ENCODE assay signal across 27 cellular contexts in genomic region chr18:6627621-6628020, GRCh38.
DNase-seq lines count a peak whose midpoint lies in the region; ATAC-seq and TF ChIP-seq lines count a peak whose summit lies in the region.
"Had no signal": no experiment of that assay in that cellular context is flagged by ENCODE, and none has a peak within 500 bp of the region (broad histone marks: within the 10 kb centered on the region; RNA-seq: fewer than 3 reads in every experiment).

No MANE protein-coding gene starts in this region.

- H3K27ac ChIP-seq in duodenal mucosa (ENCODE audit: low read depth, low read length): peak overlapping the region; percentile 10
- H3K27ac ChIP-seq in trophoblast cell (ENCODE audit: low read depth, low read length): no peak overlapping the region
- H3K27ac ChIP-seq: PC-9 had no signal

- TF ChIP-seq CTCF in Calu3 (IDR thresholded peaks at IDR 0.05; ENCODE audit: unreplicated experiment): no peak

- no peak overlapping the region for H3K27ac Mint-ChIP-seq in Calu3 (ENCODE audit: unreplicated experiment)
- H3K27ac Mint-ChIP-seq: activated CD4-positive, alpha-beta T cell treated with anti-CD3 and anti-CD28 coated beads for 36 hours; CD14-positive monocyte; effector memory CD8-positive, alpha-beta T cell; type B pancreatic cell had no signal

- no peaks in the 10 kb centered on the region for H3K79me1 ChIP-seq in trophoblast cell (ENCODE audit: low read length)

- H2BK12ac ChIP-seq in trophoblast cell (ENCODE audit: low read length): no peak overlapping the region

- no peaks in the 10 kb centered on the region for H3K79me2 ChIP-seq in trophoblast cell (ENCODE audit: control insufficient read depth, insufficient read depth, low read length, poor library complexity)

- no peak overlapping the region for H3K4me3 Mint-ChIP-seq in Calu3 (ENCODE audit: low read depth, unreplicated experiment)
- H3K4me3 Mint-ChIP-seq: activated CD4-positive, alpha-beta T cell treated with anti-CD3 and anti-CD28 coated beads for 36 hours; activated T-cell treated with anti-CD3 and anti-CD28 coated beads, Interleukin-2, amount 50 U/mL, for 4 hours; CD14-positive monocyte; effector memory CD8-positive, alpha-beta T cell; type B pancreatic cell had no signal

- DNase-seq in AG20443 (ENCODE audit: low spot score) (peak; percentile 21), NCI-H226 (peak; percentile 26), trophoblast cell (no peak), inferior parietal cortex (ENCODE audit: extremely low spot score) (no peak), T-helper 9 cell (no peak), Calu3 (no peak)
- DNase-seq: ACHN; activated CD4-positive, alpha-beta T cell treated with anti-CD3 and anti-CD28 coated beads for 36 hours; activated naive CD4-positive, alpha-beta T cell treated with anti-CD3 and anti-CD28 coated beads, Interleukin-2, amount 50 U/mL, for 16 hours; activated T-cell treated with anti-CD3 and anti-CD28 coated beads, Interleukin-2, amount 50 U/mL, for 4 hours; aorta; effector memory CD8-positive, alpha-beta T cell; Karpas-422; NCI-H1092 treated with DMSO at 0.1 percent for 48 hours; NCI-H2029 treated with DMSO at 0.1 percent for 48 hours; NCI-H446; PC-9; SIG-M5; spleen; stimulated activated CD4-positive, alpha-beta T cell treated with anti-CD3 and anti-CD28 coated beads, Interleukin-4, amount 100 ng/mL, for 24 hours; stimulated activated naive CD8-positive, alpha-beta T cell treated with anti-CD3 and anti-CD28 coated beads, Interleukin-15, Interleukin-2, amounts not matched to agents 100 U/mL and 50 U/mL, for 24 hours had no signal

- no peak overlapping the region for H3K4ac ChIP-seq in trophoblast cell (ENCODE audit: low read depth, low read length)

- H4K12ac ChIP-seq in trophoblast cell (ENCODE audit: low read depth, low read length): peak overlapping the region; percentile 43

- no peak overlapping the region for H3K18ac ChIP-seq in trophoblast cell (ENCODE audit: low read length)

- intact Hi-C loops in Calu3 (cut with micrococcal nuclease; ENCODE audit: unreplicated experiment): no loop called here

- H2BK5ac ChIP-seq in trophoblast cell (ENCODE audit: low read depth, low read length, poor library complexity): no peak overlapping the region

- H3K9ac ChIP-seq in duodenal mucosa (ENCODE audit: low read depth in 1 of 2, low read length in 2 of 2): no peak overlapping the region
- H3K9ac ChIP-seq in trophoblast cell (ENCODE audit: low read length): no peak overlapping the region

- H4K8ac ChIP-seq in trophoblast cell (ENCODE audit: low read depth, low read length): no peak overlapping the region

- H3K14ac ChIP-seq in trophoblast cell (ENCODE audit: low read length): no peak overlapping the region

- peaks cover 1% of the 10 kb centered on the region for H3K27me3 Mint-ChIP-seq in Calu3 (ENCODE audit: unreplicated experiment)
- H3K27me3 Mint-ChIP-seq: activated CD4-positive, alpha-beta T cell treated with anti-CD3 and anti-CD28 coated beads for 36 hours; effector memory CD8-positive, alpha-beta T cell; type B pancreatic cell had no signal

- no peak overlapping the region for H2AK5ac ChIP-seq in trophoblast cell (ENCODE audit: low read length)

- no peak overlapping the region for H4K91ac ChIP-seq in trophoblast cell (ENCODE audit: low read depth, low read length)

- H3K23ac ChIP-seq in trophoblast cell (ENCODE audit: low read length): no peak overlapping the region

- peaks cover 9% of the 10 kb centered on the region for H3K4me1 Mint-ChIP-seq in Calu3 (ENCODE audit: low read depth, unreplicated experiment)
- H3K4me1 Mint-ChIP-seq: activated CD4-positive, alpha-beta T cell treated with anti-CD3 and anti-CD28 coated beads for 36 hours; CD14-positive monocyte had no signal

- peak overlapping the region; percentile 51 for H2BK120ac ChIP-seq in trophoblast cell (ENCODE audit: insufficient read depth, low read length, poor library complexity)

- H3K9me3 Mint-ChIP-seq in Calu3 (ENCODE audit: low read depth, unreplicated experiment): peaks cover 4% of the 10 kb centered on the region

- CTCF ChIA-PET in Calu3 (lab: Charles Lee): no interaction called here

- ATAC-seq in GM18870 (IDR thresholded peaks at IDR 0.05; ENCODE audit: unreplicated experiment): no peak
- ATAC-seq: activated CD4-positive, alpha-beta T cell treated with anti-CD3 and anti-CD28 coated beads for 36 hours; activated T-cell treated with anti-CD3 and anti-CD28 coated beads, Interleukin-2, amount 50 U/mL, for 4 hours; effector memory CD8-positive, alpha-beta T cell; esophagus mucosa; HCT116; stimulated activated naive CD8-positive, alpha-beta T cell treated with anti-CD3 and anti-CD28 coated beads, Interleukin-15, Interleukin-2, amounts not matched to agents 100 U/mL and 50 U/mL, for 24 hours had no signal

- H3K27me3 ChIP-seq in duodenal mucosa (ENCODE audit: control insufficient read depth in 1 of 2, insufficient read depth in 2 of 2, low read length in 2 of 2): no peaks in the 10 kb centered on the region
- H3K27me3 ChIP-seq in trophoblast cell (ENCODE audit: insufficient read depth, low read length): no peaks in the 10 kb centered on the region
- H3K27me3 ChIP-seq: spleen had no signal

- H3K4me1 ChIP-seq in duodenal mucosa (ENCODE audit: control insufficient read depth in 1 of 2, insufficient read depth in 2 of 2, low read length in 2 of 2): no peaks in the 10 kb centered on the region
- H3K4me1 ChIP-seq in trophoblast cell (ENCODE audit: control insufficient read depth in 1 of 2, insufficient read depth in 2 of 2, low read length in 2 of 2): peaks cover 0 to 3% of the 10 kb centered on the region in 2 experiments
- H3K4me1 ChIP-seq: spleen had no signal

- no peaks in the 10 kb centered on the region for H3K36me3 Mint-ChIP-seq in Calu3 (ENCODE audit: insufficient read depth, unreplicated experiment)
- H3K36me3 Mint-ChIP-seq: CD14-positive monocyte, type B pancreatic cell had no signal

- no peak overlapping the region for H2AFZ ChIP-seq in trophoblast cell (ENCODE audit: insufficient read depth, low read length, poor library complexity)
- H2AFZ ChIP-seq: PC-9 had no signal

- H3K36me3 ChIP-seq in duodenal mucosa (ENCODE audit: control insufficient read depth in 1 of 2, insufficient read depth in 2 of 2, low read length in 2 of 2): no peaks in the 10 kb centered on the region
- no peaks in the 10 kb centered on the region for H3K36me3 ChIP-seq in trophoblast cell (ENCODE audit: control insufficient read depth in 1 of 2, insufficient read depth in 2 of 2, low read length in 2 of 2)
- H3K36me3 ChIP-seq: spleen had no signal

- H3K9me3 ChIP-seq in duodenal mucosa (ENCODE audit: control insufficient read depth in 1 of 2, low read length in 2 of 2) (no peaks in the 10 kb centered on the region), trophoblast cell (ENCODE audit: insufficient read depth, low read depth, low read length) (no peaks in the 10 kb centered on the region)

- no CpG with 5 or more reads among the region's 4 CpGs for WGBS in trophoblast cell (ENCODE audit: extremely low coverage, insufficient coverage, insufficient read length)

- H3K4me3 ChIP-seq in duodenal mucosa (ENCODE audit: low read depth in 1 of 2, low read length in 2 of 2) (no peak overlapping the region), trophoblast cell (ENCODE audit: low read depth, low read length) (no peak overlapping the region)
- H3K4me3 ChIP-seq: PC-9, spleen had no signal

- no peak overlapping the region for H3K4me2 ChIP-seq in trophoblast cell (ENCODE audit: low read length)
- H3K4me2 ChIP-seq: PC-9 had no signal

- BruUV-seq in Calu3 (replicated peaks; lab: Mats Ljungman, UMichigan): no TSS peak

Comparison
In these comparisons a context has a peak if more than half of its experiments do, and no peak if none do; other contexts are left out.
1. DNase-seq: peak in AG20443 (single experiment) and NCI-H226 (single experiment); none in trophoblast cell (0 of 2), inferior parietal cortex (single experiment), T-helper 9 cell (single experiment) and Calu3 (single experiment).